Comparison of ENCODE assay signal across 10 cellular contexts in the genomic region with DNA sequence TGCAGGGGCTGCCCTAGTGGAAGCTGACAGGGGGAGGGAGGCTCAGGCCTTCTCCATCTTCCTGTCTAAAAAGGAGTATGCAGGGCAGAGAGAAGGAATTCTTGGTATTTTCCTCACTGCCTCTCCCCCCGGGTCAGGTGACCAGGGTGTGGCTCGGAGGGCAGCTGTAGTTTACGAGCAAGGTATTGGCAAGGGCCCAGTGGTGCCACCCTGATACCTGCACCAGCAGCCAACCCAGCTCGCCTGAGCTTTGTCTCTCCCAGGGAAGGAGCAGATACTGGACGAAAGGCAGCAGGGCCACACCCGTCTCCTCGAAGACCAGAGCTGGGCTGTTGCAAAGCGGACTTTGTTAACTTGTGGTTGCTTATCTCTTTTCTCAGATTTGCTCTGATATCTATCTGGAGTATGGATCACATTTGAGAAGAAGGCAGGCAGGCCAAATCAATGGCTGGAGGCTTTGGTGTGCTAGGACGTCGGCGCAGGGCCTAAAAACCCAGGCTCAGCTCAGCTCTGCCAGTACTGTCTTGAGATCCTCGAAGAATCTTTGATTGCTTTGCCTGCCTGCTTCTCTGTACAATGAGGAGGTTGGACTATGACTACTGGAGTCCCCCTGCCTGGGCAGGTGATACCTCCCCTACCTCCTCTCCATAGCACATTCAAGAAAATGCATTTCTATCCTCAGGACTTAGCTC. TPM values are rescaled to one million over a fixed set of nuclear protein-coding genes. Genes with fewer than 3 reads are reported as not detected.
DNase-seq lines count a peak whose midpoint lies in the region; ATAC-seq and TF ChIP-seq lines count a peak whose summit lies in the region.
"Had no signal": no experiment of that assay in that cellular context is flagged by ENCODE, and none has a peak within 500 bp of the region (broad histone marks: within the 10 kb centered on the region; RNA-seq: fewer than 3 reads in every experiment).

No MANE protein-coding gene starts in this region.

- peak overlapping the region; percentile 10 for H3K27ac Mint-ChIP-seq in T-helper 1 cell treated with Interleukin-12 subunit alpha and Interleukin-12 subunit beta and Interleukin-4 antibody, amounts not matched to agents 30 μg/mL and 1 μg/mL, for 36 hours

- no peak overlapping the region for H3K4me3 Mint-ChIP-seq in T-helper 1 cell treated with Interleukin-12 subunit alpha and Interleukin-12 subunit beta and Interleukin-4 antibody, amounts not matched to agents 30 μg/mL and 1 μg/mL, for 36 hours

- H3K9me3 Mint-ChIP-seq in T-helper 1 cell treated with Interleukin-12 subunit alpha and Interleukin-12 subunit beta and Interleukin-4 antibody, amounts not matched to agents 30 μg/mL and 1 μg/mL, for 36 hours: no peaks in the 10 kb centered on the region

- WGBS in transverse colon (ENCODE audit: low coverage in 1 of 2), 2 donors: 65% methylated on average over 12 of the region's 12 CpGs; no CpG with 5 or more reads in 1 of the 2 donors
- 79% methylated on average over 12 of the region's 12 CpGs for WGBS in esophagus muscularis mucosa

- DNase-seq in T-helper 1 cell (no peak), SW480 (ENCODE audit: low spot score) (peak; percentile 76), left lung (peak; percentile 87 to 88), transverse colon (peak; percentile 95), esophagus muscularis mucosa (ENCODE audit: extremely low spot score) (no peak), NCI-H2171 treated with DMSO at 0.1 percent for 48 hours (lab: John Stamatoyannopoulos, UW) (no peak), retina (no peak)
- DNase-seq: amniotic stem cell, NCI-H510A had no signal

- no peaks in the 10 kb centered on the region for H3K36me3 Mint-ChIP-seq in T-helper 1 cell treated with Interleukin-12 subunit alpha and Interleukin-12 subunit beta and Interleukin-4 antibody, amounts not matched to agents 30 μg/mL and 1 μg/mL, for 36 hours (ENCODE audit: low read depth)

- no peaks in the 10 kb centered on the region for H3K27me3 Mint-ChIP-seq in T-helper 1 cell treated with Interleukin-12 subunit alpha and Interleukin-12 subunit beta and Interleukin-4 antibody, amounts not matched to agents 30 μg/mL and 1 μg/mL, for 36 hours (ENCODE audit: low read depth)

- TF ChIP-seq EP300 in transverse colon (IDR thresholded peaks at IDR 0.05; ENCODE audit: low read depth): no peak
- TF ChIP-seq EP300 in esophagus muscularis mucosa (IDR thresholded peaks at IDR 0.05): no peak

- H3K27ac ChIP-seq in left lung (peak overlapping the region; percentile 46 to 64), transverse colon (peak overlapping the region; percentile 79 to 86 (median 81)), esophagus muscularis mucosa (replicated peaks in 1 of 4) (no peak overlapping the region)

- TF ChIP-seq CTCF in left lung (IDR thresholded peaks at IDR 0.05): no peak
- no peak for TF ChIP-seq CTCF in transverse colon (IDR thresholded peaks at IDR 0.05)
- TF ChIP-seq CTCF in esophagus muscularis mucosa (IDR thresholded peaks at IDR 0.05): no peak

- ATAC-seq in left lung: peak; percentile 76

- H3K4me1 Mint-ChIP-seq in T-helper 1 cell treated with Interleukin-12 subunit alpha and Interleukin-12 subunit beta and Interleukin-4 antibody, amounts not matched to agents 30 μg/mL and 1 μg/mL, for 36 hours (ENCODE audit: low read depth): peaks cover 24% of the 10 kb centered on the region

- H3K27me3 ChIP-seq in left lung (no peaks in the 10 kb centered on the region), transverse colon (no peaks in the 10 kb centered on the region), esophagus muscularis mucosa (peaks cover 0 to 7% (median 0%) of the 10 kb centered on the region in 4 donors)

- in situ Hi-C loops in transverse colon (cut with MboI; ENCODE audit: low pct_ligation_motif_present in 1 of 4, low pct_unique_long_range_greater_than_20kb in 1 of 4, low sequenced_read_pairs in 3 of 4): no loop called here

- H3K4me3 ChIP-seq in left lung: no peak overlapping the region
- no peak overlapping the region for H3K4me3 ChIP-seq in transverse colon
- H3K4me3 ChIP-seq in esophagus muscularis mucosa: no peak overlapping the region

- H3K4me1 ChIP-seq in left lung (peaks cover 10 to 51% of the 10 kb centered on the region in 2 donors), transverse colon (peaks cover 15 to 69% (median 54%) of the 10 kb centered on the region in 4 donors), esophagus muscularis mucosa (peaks cover 0 to 10% (median 0%) of the 10 kb centered on the region in 4 donors)

- no peaks in the 10 kb centered on the region for H3K9me3 ChIP-seq in left lung
- H3K9me3 ChIP-seq in transverse colon: no peaks in the 10 kb centered on the region
- H3K9me3 ChIP-seq in esophagus muscularis mucosa: no peaks in the 10 kb centered on the region

- intact Hi-C loops in left lung (cut with DNase I): no loop called here
- intact Hi-C loops in transverse colon (cut with DNase I; ENCODE audit: low total_unique reads): no loop called here
- intact Hi-C loops in esophagus muscularis mucosa (cut with DNase I): no loop called here

- H3K36me3 ChIP-seq in left lung: no peaks in the 10 kb centered on the region
- no peaks in the 10 kb centered on the region for H3K36me3 ChIP-seq in transverse colon
- no peaks in the 10 kb centered on the region for H3K36me3 ChIP-seq in esophagus muscularis mucosa

- TF ChIP-seq POLR2A in transverse colon (IDR thresholded peaks at IDR 0.05) (no peak), esophagus muscularis mucosa (IDR thresholded peaks at IDR 0.05; ENCODE audit: low read depth) (no peak)

RNA-seq across cellular contexts. Expression of a gene that starts 25.3 kb away (rescaled TPM):
- total RNA-seq in left lung (10 to 100 TPM; 12.6 to 14.5 TPM), transverse colon (10 to 100 TPM in 3 of 4 donors, 1 to 10 TPM in 1; 9.6 to 86.0 (median 64.5) TPM), esophagus muscularis mucosa (1 to 10 TPM; 6.2 to 9.2 (median 7.4) TPM)

Comparison
In these comparisons a context has a peak if more than half of its experiments do, and no peak if none do; other contexts are left out.
1. DNase-seq: peak in SW480 (single experiment), left lung (2 of 2) and transverse colon (single experiment); none in T-helper 1 cell (0 of 5), esophagus muscularis mucosa (single experiment), NCI-H2171 treated with DMSO at 0.1 percent for 48 hours (single experiment) and retina (single experiment).
2. H3K27ac ChIP-seq: peak in left lung (2 of 2) and transverse colon (4 of 4); none in esophagus muscularis mucosa (0 of 4).